In genomic region chr7:30908681-30909080, GRCh38 we compare ENCODE assay signal across 16 cellular contexts. TPM values are rescaled to one million over a fixed set of nuclear protein-coding genes. Genes with fewer than 3 reads are reported as not detected.
DNase-seq lines count a peak whose midpoint lies in the region; FAIRE-seq and TF ChIP-seq lines count a peak whose summit lies in the region.
"Had no signal": no experiment of that assay in that cellular context is flagged by ENCODE, and none has a peak within 500 bp of the region (broad histone marks: within the 10 kb centered on the region; RNA-seq: fewer than 3 reads in every experiment).

No MANE protein-coding gene starts in this region.

- H3K4me1 Mint-ChIP-seq in HFFc6 (ENCODE audit: low read depth), result peaks cover 15% of the 10 kb centered on the region
- H3K4me1 Mint-ChIP-seq: CD4-positive, CD25-positive, alpha-beta regulatory T cell had no signal

- DNase-seq in HFFc6 (no peak), bronchial epithelial cell (ENCODE audit: low read depth) (no peak), mesendoderm (peak; percentile 79), NCI-H1048 (lab: John Stamatoyannopoulos, UW) (no peak), testis (no peak), epidermal melanocyte (ENCODE audit: insufficient read length, low spot score) (no peak)
- no peak for DNase-seq in activated CD4-positive, alpha-beta T cell treated with anti-CD3 and anti-CD28 coated beads, Interleukin-2, amount 50 U/mL, for 4 hours
- DNase-seq: activated T-cell treated with anti-CD3 and anti-CD28 coated beads, Interleukin-2, amount 50 U/mL, for 1 hour; adrenal gland; CD4-positive, CD25-positive, alpha-beta regulatory T cell; effector CD8-positive, alpha-beta T cell; NCI-H187 had no signal

- no peaks in the 10 kb centered on the region for H4K20me1 ChIP-seq in DOHH2 (ENCODE audit: control insufficient read depth, insufficient read depth, low read depth, low read length)

- intact Hi-C loops in testis (cut with DNase I; ENCODE audit: low total_unique reads), result no loop called here

- H3K79me2 ChIP-seq in DOHH2 (ENCODE audit: control insufficient read depth, low read length) (no peaks in the 10 kb centered on the region), mesendoderm (ENCODE audit: control insufficient read depth, insufficient read depth, low read length) (no peaks in the 10 kb centered on the region)
- H3K79me2 ChIP-seq: parathyroid adenoma had no signal

- H3K4me3 Mint-ChIP-seq in HFFc6, result no peak overlapping the region
- H3K4me3 Mint-ChIP-seq: CD4-positive, CD25-positive, alpha-beta regulatory T cell; stimulated activated naive CD8-positive, alpha-beta T cell treated with anti-CD3 and anti-CD28 coated beads, Interleukin-15, Interleukin-2, amounts not matched to agents 100 ng/mL and 50 ng/mL, for 24 hours had no signal

- H3K56ac ChIP-seq in mesendoderm (ENCODE audit: low read length), result no peak overlapping the region

- no peak overlapping the region for H2AK5ac ChIP-seq in mesendoderm (ENCODE audit: low read length)

- no peak overlapping the region for H3K4me3 ChIP-seq in DOHH2 (ENCODE audit: low read length)
- H3K4me3 ChIP-seq in bronchial epithelial cell (ENCODE audit: low read depth, low read length), result no peak overlapping the region
- no peak overlapping the region for H3K4me3 ChIP-seq in mesendoderm (ENCODE audit: low read length)
- H3K4me3 ChIP-seq in testis, result no peak overlapping the region
- H3K4me3 ChIP-seq: adrenal gland had no signal

- H3K4me2 ChIP-seq in DOHH2 (ENCODE audit: low read length), result no peak overlapping the region
- H3K4me2 ChIP-seq in mesendoderm (ENCODE audit: low read length), result no peak overlapping the region

- H4K8ac ChIP-seq in mesendoderm (ENCODE audit: low read depth, low read length), result no peak overlapping the region

- H3K36me3 ChIP-seq in DOHH2 (ENCODE audit: control insufficient read depth, low read length) (no peaks in the 10 kb centered on the region), bronchial epithelial cell (ENCODE audit: control insufficient read depth, insufficient read depth, low read length) (no peaks in the 10 kb centered on the region), mesendoderm (ENCODE audit: control insufficient read depth, insufficient read depth, low read length) (no peaks in the 10 kb centered on the region), testis (ENCODE audit: low read depth, missing control alignments) (no peaks in the 10 kb centered on the region)
- H3K36me3 ChIP-seq: adrenal gland had no signal

- H3K27me3 ChIP-seq in DOHH2 (ENCODE audit: control insufficient read depth, low read length) (no peaks in the 10 kb centered on the region), bronchial epithelial cell (ENCODE audit: control insufficient read depth, insufficient read depth, low read length) (peaks cover 4% of the 10 kb centered on the region), mesendoderm (ENCODE audit: insufficient read depth, low read length, poor library complexity) (no peaks in the 10 kb centered on the region), testis (no peaks in the 10 kb centered on the region)
- H3K27me3 ChIP-seq: adrenal gland had no signal

- no peak overlapping the region for H3K18ac ChIP-seq in mesendoderm (ENCODE audit: low read length)

- H3K27ac Mint-ChIP-seq in HFFc6, result no peak overlapping the region; the same call in 1 of the 2 replicates
- H3K27ac Mint-ChIP-seq: stimulated activated naive CD8-positive, alpha-beta T cell treated with anti-CD3 and anti-CD28 coated beads, Interleukin-15, Interleukin-2, amounts not matched to agents 100 ng/mL and 50 ng/mL, for 24 hours had no signal

- TF ChIP-seq CTCF in DOHH2 (IDR thresholded peaks at IDR 0.05; ENCODE audit: low read depth, low read length, poor library complexity, severe bottlenecking) (peak; percentile 18), HFFc6 (IDR thresholded peaks at IDR 0.05) (peak; percentile 70), bronchial epithelial cell (IDR thresholded peaks at IDR 0.05; ENCODE audit: insufficient read depth, low read length, severe bottlenecking) (peak; percentile 27), testis (IDR thresholded peaks at IDR 0.05) (no peak)

- WGBS in mesendoderm (ENCODE audit: extremely low coverage, insufficient coverage, low lambda C conversion rate), result no CpG with 5 or more reads among the region's 10 CpGs
- WGBS in testis, 2 donors, result 93 to 99% methylated on average over 10 of the region's 10 CpGs

- FAIRE-seq in bronchial epithelial cell (lab: Jason Lieb, UNC), result no peak

- H3K4ac ChIP-seq in mesendoderm (ENCODE audit: low read depth, low read length), result no peak overlapping the region

- TF ChIP-seq POLR2A in testis (IDR thresholded peaks at IDR 0.05), result no peak

- no peaks in the 10 kb centered on the region for H3K36me3 Mint-ChIP-seq in HFFc6 (ENCODE audit: low read depth)
- H3K36me3 Mint-ChIP-seq: CD4-positive, CD25-positive, alpha-beta regulatory T cell had no signal

- no peak overlapping the region for H3K23ac ChIP-seq in mesendoderm (ENCODE audit: low read length)

- no peak overlapping the region for H2BK15ac ChIP-seq in mesendoderm (replicated peaks; ENCODE audit: low read depth)

- no peak overlapping the region for H2BK120ac ChIP-seq in mesendoderm (ENCODE audit: low read depth, low read length)

- H3K27me3 Mint-ChIP-seq in HFFc6 (ENCODE audit: insufficient read depth), result peaks cover 13% of the 10 kb centered on the region
- H3K27me3 Mint-ChIP-seq: CD4-positive, CD25-positive, alpha-beta regulatory T cell; stimulated activated naive CD8-positive, alpha-beta T cell treated with anti-CD3 and anti-CD28 coated beads, Interleukin-15, Interleukin-2, amounts not matched to agents 100 ng/mL and 50 ng/mL, for 24 hours had no signal

- H3K9me3 ChIP-seq in DOHH2 (ENCODE audit: control insufficient read depth, insufficient read depth, low read length), result no peaks in the 10 kb centered on the region
- no peaks in the 10 kb centered on the region for H3K9me3 ChIP-seq in testis
- H3K9me3 ChIP-seq: adrenal gland had no signal

- H3K27ac ChIP-seq in DOHH2 (ENCODE audit: low read depth, low read length) (no peak overlapping the region), mesendoderm (ENCODE audit: low read depth, low read length) (no peak overlapping the region), testis (no peak overlapping the region)
- H3K27ac ChIP-seq: adrenal gland, parathyroid adenoma had no signal

- H3K4me1 ChIP-seq in DOHH2 (ENCODE audit: control insufficient read depth, low read length) (peaks cover 3% of the 10 kb centered on the region; the same call in 1 of the 2 replicates), mesendoderm (ENCODE audit: control insufficient read depth, low read depth, low read length) (no peaks in the 10 kb centered on the region), testis (peaks cover 16% of the 10 kb centered on the region)

- H3K9me2 ChIP-seq in DOHH2 (replicated peaks; ENCODE audit: control insufficient read depth, low read length), result no peaks in the 10 kb centered on the region

- H3K79me1 ChIP-seq in mesendoderm (ENCODE audit: low read length), result no peaks in the 10 kb centered on the region

- no peaks in the 10 kb centered on the region for H3F3A ChIP-seq in DOHH2 (ENCODE audit: control insufficient read depth, insufficient read depth)

- no peak overlapping the region for H3K9ac ChIP-seq in mesendoderm (ENCODE audit: low read length)
- H3K9ac ChIP-seq: parathyroid adenoma had no signal

- H2BK5ac ChIP-seq in mesendoderm (ENCODE audit: low read length), result no peak overlapping the region

- no peaks in the 10 kb centered on the region for H3K9me3 Mint-ChIP-seq in HFFc6
- H3K9me3 Mint-ChIP-seq: CD4-positive, CD25-positive, alpha-beta regulatory T cell; stimulated activated naive CD8-positive, alpha-beta T cell treated with anti-CD3 and anti-CD28 coated beads, Interleukin-15, Interleukin-2, amounts not matched to agents 100 ng/mL and 50 ng/mL, for 24 hours had no signal

- H4K5ac ChIP-seq in mesendoderm (ENCODE audit: low read length), result no peak overlapping the region

RNA-seq across cellular contexts. Expression of gene AQP1, which starts 3.0 kb away (rescaled TPM):
- total RNA-seq in HFFc6 (2021; fragmentation: NEBNext Ultra II Directional; extraction: Animal tissue kit (Norgen Biotek cat#: 25700)), result under 1 TPM; 0.40 to 0.94 (median 0.57) TPM
- total RNA-seq in bronchial epithelial cell (under 0.01 TPM in 1 of 2 replicates, not detected in the other), testis (10 to 100 TPM; 15.2 to 28.1 TPM)
- not detected for polyA plus RNA-seq in mesendoderm (2013, experiment 1 of 2)
- not detected for polyA plus RNA-seq in mesendoderm (2013, experiment 2 of 2)
- 55.8 TPM for polyA plus RNA-seq in testis (ENCODE audit: insufficient read depth, low read depth, low replicate concordance)
- polyA plus RNA-seq: CD4-positive, CD25-positive, alpha-beta regulatory T cell had no signal

RNA-seq across cellular contexts. Expression of gene GHRHR, which starts 55.1 kb away (rescaled TPM):
- total RNA-seq in HFFc6 (2021; fragmentation: NEBNext Ultra II Directional; extraction: Animal tissue kit (Norgen Biotek cat#: 25700)), result not detected
- not detected in 2 replicates for total RNA-seq in bronchial epithelial cell
- polyA plus RNA-seq in mesendoderm (2013, experiment 1 of 2), result 1.7 TPM
- polyA plus RNA-seq in mesendoderm (2013, experiment 2 of 2), result 2.4 TPM
- 1 to 10 TPM; 1.4 to 3.6 TPM for total RNA-seq in testis
- polyA plus RNA-seq in testis (ENCODE audit: insufficient read depth, low read depth, low replicate concordance), result 2.1 TPM
- total RNA-seq: CD4-positive, CD25-positive, alpha-beta regulatory T cell; lung microvascular endothelial cell had no signal
- polyA plus RNA-seq: CD4-positive, CD25-positive, alpha-beta regulatory T cell had no signal

Comparison
In these comparisons a context has a peak if more than half of its experiments do, and no peak if none do; other contexts are left out.
1. CTCF ChIP-seq: peak in DOHH2 (single experiment), HFFc6 (single experiment) and bronchial epithelial cell (single experiment); none in testis (0 of 3).
2. RNA of gene AQP1, which starts 3.0 kb away (total RNA-seq): 15.2 to 28.1 TPM in testis; 0.40 to 0.94 TPM in HFFc6 and under 0.01 TPM in bronchial epithelial cell; every median in the first group is over 4 times any median in the second.